ENCODE assay signal across 1 cellular context in genomic region chr2:130336877-130337734, GRCh38.
TF ChIP-seq lines count a peak whose summit lies in the region.

No MANE protein-coding gene starts in this region.

TF ChIP-seq in HepG2, 621 proteins besides CTCF, POLR2A, EP300 and RAD21 (continued from another document and continues in another):
- TF ChIP-seq ZNF407 (CRISPR knock-in tag; IDR thresholded peaks at IDR 0.05; ENCODE audit: not compliant biosample characterization): peak; percentile 45
- peak; percentile 77 for TF ChIP-seq THAP7 (CRISPR knock-in tag; IDR thresholded peaks at IDR 0.05)
- TF ChIP-seq RELA (CRISPR knock-in tag; IDR thresholded peaks at IDR 0.05): no peak
- 0 out of 2 replicates have a peak, but pooled peaks have one; percentile 29 for TF ChIP-seq THAP8 (CRISPR knock-in tag; IDR thresholded peaks at IDR 0.05; ENCODE audit: borderline replicate concordance)
- no peak for TF ChIP-seq ZNF510 (CRISPR knock-in tag; IDR thresholded peaks at IDR 0.05; ENCODE audit: low read depth)
- no peak for TF ChIP-seq CEBPB (IDR thresholded peaks at IDR 0.05; ENCODE audit: borderline replicate concordance, low read depth, low read length)
- TF ChIP-seq HMG20A (CRISPR knock-in tag; IDR thresholded peaks at IDR 0.05; ENCODE audit: borderline replicate concordance): no peak
- peak; percentile 89 for TF ChIP-seq ASH2L (IDR thresholded peaks at IDR 0.05; ENCODE audit: insufficient read length, low read depth, low read length)
- TF ChIP-seq SIX4 (CRISPR knock-in tag; IDR thresholded peaks at IDR 0.05): no peak
- no peak for TF ChIP-seq MEIS1 (CRISPR knock-in tag; IDR thresholded peaks at IDR 0.05; ENCODE audit: borderline replicate concordance)
- peak; percentile 60 for TF ChIP-seq ZEB1 (IDR thresholded peaks at IDR 0.05; ENCODE audit: insufficient replicate concordance, low read depth)
- peak; percentile 72; the same call in 1 of the 2 replicates for TF ChIP-seq ZNF512B (CRISPR knock-in tag; IDR thresholded peaks at IDR 0.05; ENCODE audit: borderline replicate concordance)
- no peak for TF ChIP-seq MTF1 (CRISPR knock-in tag; IDR thresholded peaks at IDR 0.05)
- no peak; the same call in 1 of the 2 replicates for TF ChIP-seq ZNF878 (CRISPR knock-in tag; IDR thresholded peaks at IDR 0.05)
- peak; percentile 83 for TF ChIP-seq HNF1B (CRISPR knock-in tag; IDR thresholded peaks at IDR 0.05)
- no peak; the same call in 1 of the 2 replicates for TF ChIP-seq ZNF704 (CRISPR knock-in tag; IDR thresholded peaks at IDR 0.05; ENCODE audit: borderline replicate concordance)
- TF ChIP-seq GATAD1 (CRISPR knock-in tag; IDR thresholded peaks at IDR 0.05): peak; percentile 63; the same call in 1 of the 2 replicates
- peak; percentile 83 for TF ChIP-seq SRSF1 (optimal IDR thresholded peaks at IDR 0.05; ENCODE audit: low read depth, low read length)
- no peak for TF ChIP-seq ZNF10 (CRISPR knock-in tag; IDR thresholded peaks at IDR 0.05; ENCODE audit: borderline replicate concordance, low read depth)
- TF ChIP-seq PLSCR1 (CRISPR knock-in tag; IDR thresholded peaks at IDR 0.05; ENCODE audit: borderline replicate concordance): no peak
- no peak for TF ChIP-seq ZNF513 (CRISPR knock-in tag; conservative IDR thresholded peaks at IDR 0.05)
- TF ChIP-seq ZBTB44 (CRISPR knock-in tag; IDR thresholded peaks at IDR 0.05): no peak
- TF ChIP-seq JUND (CRISPR knock-in tag; IDR thresholded peaks at IDR 0.05): no peak; the same call in none of the 2 replicates
- no peak for TF ChIP-seq ZNF232 (CRISPR knock-in tag; IDR thresholded peaks at IDR 0.05; ENCODE audit: borderline replicate concordance)
- no peak for TF ChIP-seq ZBTB37 (CRISPR knock-in tag; IDR thresholded peaks at IDR 0.05)
- no peak for TF ChIP-seq ZNF34 (CRISPR knock-in tag; IDR thresholded peaks at IDR 0.05; ENCODE audit: borderline replicate concordance)
- peak; percentile 86; the same call in 1 of the 2 replicates for TF ChIP-seq ZNF260 (CRISPR knock-in tag; IDR thresholded peaks at IDR 0.05; ENCODE audit: borderline replicate concordance, low read depth)
- peak; percentile 36; the same call in 1 of the 2 replicates for TF ChIP-seq BCL6 (CRISPR knock-in tag; IDR thresholded peaks at IDR 0.05)
- peak; percentile 89 for TF ChIP-seq DNMT3B (CRISPR knock-in tag; conservative IDR thresholded peaks at IDR 0.05)
- peak; percentile 67; the same call in 1 of the 2 replicates for TF ChIP-seq BRF2 (CRISPR knock-in tag; IDR thresholded peaks at IDR 0.05)
- no peak for TF ChIP-seq ZNF282 (IDR thresholded peaks at IDR 0.05; ENCODE audit: partially characterized antibody)
